ENCODE assay signal across 8 cellular contexts in the genomic region with DNA sequence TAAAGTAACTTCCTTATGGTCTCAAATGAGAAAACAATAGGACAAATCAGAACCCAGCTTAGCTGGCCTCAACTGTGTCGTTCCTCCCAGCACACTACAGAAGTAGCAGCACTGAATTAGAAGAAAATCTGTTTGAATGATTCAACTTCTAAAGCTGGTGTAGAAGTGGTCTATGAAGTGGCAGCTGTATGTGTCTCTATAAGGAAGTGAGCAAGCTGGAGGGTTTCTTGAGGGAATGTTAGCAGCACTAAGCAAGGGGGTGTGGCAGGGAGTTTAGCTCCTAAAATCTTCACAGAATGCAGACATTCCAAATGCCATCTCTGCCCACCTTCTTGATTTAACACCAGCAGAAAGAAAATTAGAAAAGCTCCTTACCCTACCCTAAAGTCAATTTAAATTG. TPM values are rescaled to one million over a fixed set of nuclear protein-coding genes. Genes with fewer than 3 reads are reported as not detected.
DNase-seq lines count a peak whose midpoint lies in the region; ATAC-seq and TF ChIP-seq lines count a peak whose summit lies in the region.

No MANE protein-coding gene starts in this region.

- WGBS in heart left ventricle, 4 donors, result 0 to 3% (median 0%) methylated on average over 1 of the region's 1 CpG
- WGBS in lower leg skin, 2 donors, result 0 to 4% methylated on average over 1 of the region's 1 CpG

- intact Hi-C loops in heart left ventricle (cut with DNase I) (loop anchor here in 7 of 10 donors (2.0 to 10.0 kb wide), 6 partner anchors 14 to 1954 kb away; a partner anchor contains a TSS), cardiac septum (cut with DNase I) (no loop called here), lower leg skin (cut with DNase I; ENCODE audit: low total_unique reads) (no loop called here), uterus (cut with DNase I; ENCODE audit: low total_unique reads) (loop anchor here (5.0 kb wide), 1 partner anchor 192 kb away; no protein-coding TSS in a partner anchor), posterior cingulate gyrus (cut with DNase I) (loop anchor here (5.0 kb wide), 1 partner anchor 738 kb away; a partner anchor contains a TSS)

- no peaks in the 10 kb centered on the region for H3K27me3 ChIP-seq in heart left ventricle
- H3K27me3 ChIP-seq in uterus, result no peaks in the 10 kb centered on the region

- H3K4me1 ChIP-seq in heart left ventricle (peaks cover 10 to 66% (median 59%) of the 10 kb centered on the region in 12 donors), uterus (peaks cover 0 to 5% of the 10 kb centered on the region in 2 donors)

- peak overlapping the region; percentile 98 to 100 (median 100) for H3K27ac ChIP-seq in heart left ventricle
- H3K27ac ChIP-seq in angular gyrus (ENCODE audit: low read depth, low read length), result peak overlapping the region; percentile 99
- peak overlapping the region; percentile 100 for H3K27ac ChIP-seq in uterus

- H3K9me3 ChIP-seq in heart left ventricle (no peaks in the 10 kb centered on the region), uterus (no peaks in the 10 kb centered on the region)

- H3K36me3 ChIP-seq in heart left ventricle (peaks cover 0 to 4% (median 0%) of the 10 kb centered on the region in 9 donors), uterus (no peaks in the 10 kb centered on the region)

- no peak for DNase-seq in heart left ventricle
- DNase-seq in cardiac septum (ENCODE audit: low spot score), result no peak
- no peak for DNase-seq in lower leg skin (ENCODE audit: low spot score in 2 of 2)
- no peak for DNase-seq in uterus
- no peak for DNase-seq in posterior cingulate gyrus
- DNase-seq in NCI-H2107 (lab: John Stamatoyannopoulos, UW), result no peak

- H3K4me3 ChIP-seq in heart left ventricle (peak overlapping the region; percentile 76 to 99 (median 90)), lower leg skin (ENCODE audit: low read depth, poor library complexity, severe bottlenecking) (peak overlapping the region; percentile 99), uterus (peak overlapping the region; percentile 72 to 97)

- TF ChIP-seq CTCF in heart left ventricle (IDR thresholded peaks at IDR 0.05) (no peak), lower leg skin (IDR thresholded peaks at IDR 0.05) (no peak), uterus (IDR thresholded peaks at IDR 0.05) (no peak)

- ATAC-seq in heart left ventricle (no peak), GM18519 (IDR thresholded peaks at IDR 0.05; ENCODE audit: low FRiP score, unreplicated experiment) (no peak)

- TF ChIP-seq POLR2A in heart left ventricle (IDR thresholded peaks at IDR 0.05) (no peak), lower leg skin (IDR thresholded peaks at IDR 0.05) (no peak), uterus (IDR thresholded peaks at IDR 0.05) (no peak)

RNA-seq across cellular contexts. Expression of a gene that starts 4.1 kb away (rescaled TPM):
- total RNA-seq in heart left ventricle (10 to 100 TPM; 28.7 to 74.8 (median 46.0) TPM), cardiac septum (19.0 TPM), lower leg skin (100 to 1,000 TPM in 2 of 4 donors, 10 to 100 TPM in 2; 71.5 to 198 (median 104) TPM), uterus (100 to 1,000 TPM in 2 of 4 donors, 10 to 100 TPM in 2; 19.1 to 146 (median 98.7) TPM)
- 10 to 100 TPM; 25.8 to 53.6 TPM for polyA plus RNA-seq in heart left ventricle

Comparison
In these comparisons a context has a peak if more than half of its experiments do, and no peak if none do; other contexts are left out.
1. intact Hi-C loops: an anchor here in heart left ventricle (2.0 to 10.0 kb wide), uterus (5.0 kb wide) and posterior cingulate gyrus (5.0 kb wide); none called in cardiac septum and lower leg skin.